In the genomic region with DNA sequence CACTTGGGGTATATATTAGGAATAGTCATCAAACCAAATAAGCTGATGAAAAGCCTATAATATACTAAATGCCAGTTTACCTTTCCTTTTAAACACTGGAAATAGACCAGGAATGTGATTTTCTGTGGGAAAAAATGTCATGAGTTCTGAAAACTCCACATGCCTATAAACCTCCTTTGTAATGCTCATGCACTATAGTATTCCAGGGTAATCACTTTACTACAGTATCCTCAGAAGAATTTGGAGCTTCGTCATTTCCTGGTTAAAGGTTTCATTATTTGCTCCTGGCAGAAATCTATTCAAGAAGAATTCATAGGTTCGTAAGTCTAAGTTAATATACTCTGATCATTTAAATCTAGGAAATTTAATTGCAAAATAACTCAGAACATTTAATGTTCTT, we compare ENCODE assay signal across 16 cellular contexts.
A peak's percentile ranks its signal among the peaks of the same experiment; 100 is the strongest.
DNase-seq lines count a peak whose midpoint lies in the region; ATAC-seq, FAIRE-seq and TF ChIP-seq lines count a peak whose summit lies in the region.
"Had no signal": no experiment of that assay in that cellular context is flagged by ENCODE, and none has a peak within 500 bp of the region (broad histone marks: within the 10 kb centered on the region; RNA-seq: fewer than 3 reads in every experiment).

No MANE protein-coding gene starts in this region.

- H3K27ac Mint-ChIP-seq in GM23338 (peak overlapping the region; percentile 90), WTC11 (peak overlapping the region; percentile 85), T-helper 17 cell (no peak overlapping the region)
- H3K27ac Mint-ChIP-seq: CD14-positive monocyte; CD8-positive, alpha-beta T cell; IgD-negative memory B cell had no signal

- no peak overlapping the region for H4K91ac ChIP-seq in H1 (replicated peaks; ENCODE audit: insufficient read length, low read length)

- 76% methylated on average over 2 of the region's 2 CpGs; no CpG with 5 or more reads in 1 of the 2 experiments for WGBS in H1 (ENCODE audit: extremely low coverage in 1 of 2, insufficient coverage in 1 of 2, insufficient read length in 1 of 2, insufficient replicate concordance in 2 of 2, low coverage in 1 of 2, low lambda C conversion rate in 2 of 2, missing lambda C conversion rate in 1 of 2), 2 experiments
- WGBS in mesodermal cell (ENCODE audit: insufficient coverage in 2 of 2), 2 experiments: no CpG with 5 or more reads among the region's 2 CpGs

- TF ChIP-seq CTCF in GM23338 (conservative IDR thresholded peaks at IDR 0.05; ENCODE audit: low read depth in 2 of 2) (no peak), WTC11 (IDR thresholded peaks at IDR 0.05) (no peak), H1 (IDR thresholded peaks at IDR 0.05; ENCODE audit: control extremely low read depth in 1 of 3, insufficient read depth in 1 of 3, low read depth in 1 of 3, low read length in 3 of 3) (no peak)

- H2BK20ac ChIP-seq in H1 (ENCODE audit: low read length): no peak overlapping the region

- H3K56ac ChIP-seq in H1 (replicated peaks; ENCODE audit: insufficient read length, low read depth, low read length): no peak overlapping the region

- no peak overlapping the region for H3K18ac ChIP-seq in H1 (ENCODE audit: extremely low read depth, low read length)

- POLR2A ChIA-PET in WTC11 (lab: Charles Lee): no interaction called here
- POLR2A ChIA-PET in H1 (lab: Charles Lee; ENCODE audit: partially characterized antibody): no interaction called here

- no peak overlapping the region for H4K5ac ChIP-seq in H1 (ENCODE audit: insufficient read length, low read depth, low read length)

- H2AK5ac ChIP-seq in H1 (ENCODE audit: low read depth, low read length): no peak overlapping the region

- FAIRE-seq in H1 (lab: Jason Lieb, UNC): no peak
- FAIRE-seq: GM12892 had no signal

- H2AFZ ChIP-seq in GM23338 (no peak overlapping the region), H1 (ENCODE audit: low read length) (no peak overlapping the region)

- H3K9ac ChIP-seq in H1 (replicated peaks in 1 of 4; ENCODE audit: extremely low read depth in 1 of 4, low read depth in 3 of 4, low read length in 3 of 4): no peak overlapping the region

- H3K9me3 ChIP-seq in H1 (ENCODE audit: insufficient read depth in 2 of 2, low read depth in 1 of 2, low read length in 1 of 2) (no peaks in the 10 kb centered on the region), mesodermal cell (ENCODE audit: control insufficient read depth, low read length) (no peaks in the 10 kb centered on the region), T-helper 17 cell (ENCODE audit: control insufficient read depth, low read length, poor library complexity, severe bottlenecking) (no peaks in the 10 kb centered on the region)

- no peaks in the 10 kb centered on the region for H3K23me2 ChIP-seq in H1 (ENCODE audit: low read depth, low read length)

- no peaks in the 10 kb centered on the region for H3K9me2 ChIP-seq in GM23338 (ENCODE audit: insufficient read depth)

- no peak for TF ChIP-seq POLR2A in H1 (IDR thresholded peaks at IDR 0.05; ENCODE audit: control extremely low read depth in 1 of 2, low read depth in 2 of 2, low read length in 2 of 2)

- no peak overlapping the region for H2BK120ac ChIP-seq in H1 (replicated peaks; ENCODE audit: low read depth, low read length)

- H2BK15ac ChIP-seq in H1 (ENCODE audit: low read length): no peak overlapping the region

- H3K4me1 ChIP-seq in GM23338 (ENCODE audit: insufficient read depth): 0 out of 2 replicates have a peak, but pooled peaks cover 5% of the 10 kb centered on the region
- H3K4me1 ChIP-seq in H1 (replicated peaks in 1 of 4; ENCODE audit: control insufficient read depth in 3 of 4, insufficient read depth in 4 of 4, low read length in 3 of 4): peaks cover 0 to 3% (median 1%) of the 10 kb centered on the region in 4 experiments; a peak in 2 of 7 replicates
- peaks cover 11% of the 10 kb centered on the region for H3K4me1 ChIP-seq in mesodermal cell (ENCODE audit: control insufficient read depth, insufficient read depth, low read length, poor library complexity, severe bottlenecking)

- no peak for TF ChIP-seq EP300 in H1 (IDR thresholded peaks at IDR 0.05; ENCODE audit: borderline replicate concordance in 1 of 2, low read depth in 2 of 2, low read length in 2 of 2)

- H3K9me3 Mint-ChIP-seq in GM23338 (no peaks in the 10 kb centered on the region), WTC11 (no peaks in the 10 kb centered on the region)
- H3K9me3 Mint-ChIP-seq: CD8-positive, alpha-beta T cell had no signal

- H3K79me1 ChIP-seq in H1 (ENCODE audit: low read depth, low read length): no peaks in the 10 kb centered on the region

- H3K36me3 Mint-ChIP-seq in GM23338 (ENCODE audit: low read depth) (no peaks in the 10 kb centered on the region), WTC11 (no peaks in the 10 kb centered on the region), T-helper 17 cell (ENCODE audit: low read depth) (no peaks in the 10 kb centered on the region)
- H3K36me3 Mint-ChIP-seq: CD14-positive monocyte; CD8-positive, alpha-beta T cell; IgD-negative memory B cell had no signal

- CTCF ChIA-PET in WTC11 (lab: Charles Lee) (interaction anchor here (1.3 kb wide), 1 partner anchor 19 kb away, joined by 5 read pairs; no protein-coding TSS in a partner anchor), H1 (lab: Charles Lee; ENCODE audit: partially characterized antibody) (interaction anchor here (0.8 to 1.5 kb wide), 2 partner anchors 15 to 17 kb away, joined by 3 read pairs; no protein-coding TSS in a partner anchor)

- H3K4me2 ChIP-seq in GM23338 (no peak overlapping the region), H1 (ENCODE audit: insufficient read depth in 1 of 2, low read depth in 2 of 2, low read length in 2 of 2) (no peak overlapping the region)

- H4K20me1 ChIP-seq in GM23338 (replicated peaks; ENCODE audit: insufficient read depth) (no peaks in the 10 kb centered on the region), H1 (replicated peaks in 1 of 2; ENCODE audit: control insufficient read depth in 1 of 2, insufficient read depth in 2 of 2, low read length in 2 of 2) (no peaks in the 10 kb centered on the region)

- H3K23ac ChIP-seq in H1 (ENCODE audit: insufficient read length): no peak overlapping the region

- no peaks in the 10 kb centered on the region for H3K79me2 ChIP-seq in GM23338 (replicated peaks; ENCODE audit: insufficient read depth)
- no peaks in the 10 kb centered on the region for H3K79me2 ChIP-seq in H1 (ENCODE audit: control insufficient read depth in 1 of 2, insufficient read depth in 2 of 2, low read length in 2 of 2)

- no peaks in the 10 kb centered on the region for H3K27me3 ChIP-seq in GM23338 (ENCODE audit: insufficient read depth)
- H3K27me3 ChIP-seq in H1 (replicated peaks in 1 of 4; ENCODE audit: control insufficient read depth in 3 of 4, extremely low read depth in 1 of 4, insufficient read depth in 3 of 4, low read length in 3 of 4): no peaks in the 10 kb centered on the region

- no peak overlapping the region for H4K8ac ChIP-seq in H1 (ENCODE audit: extremely low read depth, insufficient read depth, low read length)

- H3K36me3 ChIP-seq in GM23338 (ENCODE audit: insufficient read depth) (no peaks in the 10 kb centered on the region), H1 (ENCODE audit: control insufficient read depth in 2 of 4, insufficient read depth in 4 of 4, low read length in 3 of 4) (no peaks in the 10 kb centered on the region), mesodermal cell (ENCODE audit: control insufficient read depth, insufficient read depth, low read length) (no peaks in the 10 kb centered on the region)

- H3K4me1 Mint-ChIP-seq in GM23338 (peaks cover 13% of the 10 kb centered on the region; the same call in 2 of the 3 replicates), WTC11 (peaks cover 14% of the 10 kb centered on the region), T-helper 17 cell (no peaks in the 10 kb centered on the region)
- H3K4me1 Mint-ChIP-seq: CD14-positive monocyte, IgD-negative memory B cell had no signal

- no peak for TF ChIP-seq RAD21 in H1 (IDR thresholded peaks at IDR 0.05 in 1 of 2, conservative IDR thresholded peaks at IDR 0.05 in 1 of 2; ENCODE audit: low read depth in 2 of 2, low read length in 2 of 2)

- DNase-seq in GM23338 (ENCODE audit: low spot score): peak; percentile 61
- no peak for DNase-seq in WTC11 (ENCODE audit: low spot score)
- no peak for DNase-seq in H1 (ENCODE audit: low read depth in 1 of 2, low spot score in 2 of 2)
- DNase-seq in OCI-M2 (lab: John Stamatoyannopoulos, UW; ENCODE audit: unreplicated experiment): no peak
- DNase-seq in D341Med (ENCODE audit: low spot score): no peak
- DNase-seq in T-helper 17 cell: no peak
- DNase-seq: CD8-positive, alpha-beta T cell; COR-L47; DND-41; GDM1 had no signal

- peak overlapping the region; percentile 11 for H3K27ac ChIP-seq in GM23338 (ENCODE audit: low read depth)
- H3K27ac ChIP-seq in H1 (ENCODE audit: low read depth, low read length): no peak overlapping the region
- H3K27ac ChIP-seq in mesodermal cell (ENCODE audit: low read depth, low read length, severe bottlenecking): peak overlapping the region; percentile 23
- H3K27ac ChIP-seq: 22Rv1 had no signal

- no peak overlapping the region for H3K4me3 ChIP-seq in GM23338
- H3K4me3 ChIP-seq in H1 (ENCODE audit: extremely low read depth in 1 of 4, insufficient read depth in 2 of 4, low read depth in 3 of 4, low read length in 4 of 4): no peak overlapping the region
- no peak overlapping the region for H3K4me3 ChIP-seq in mesodermal cell (ENCODE audit: extremely low read depth, insufficient read depth, low read length, poor library complexity, severe bottlenecking)

- H3K4ac ChIP-seq in H1 (replicated peaks; ENCODE audit: insufficient read length, low read depth, low read length): no peak overlapping the region

- H2BK12ac ChIP-seq in H1 (ENCODE audit: low read depth, low read length): no peak overlapping the region

- ATAC-seq in GM23338 (peak; percentile 68), WTC11 (peak; percentile 80), HG03571 (IDR thresholded peaks at IDR 0.05; ENCODE audit: unreplicated experiment) (no peak), T-helper 17 cell (no peak)
- ATAC-seq: CD8-positive, alpha-beta T cell had no signal

- H3K4me3 Mint-ChIP-seq in GM23338: no peak overlapping the region
- no peak overlapping the region for H3K4me3 Mint-ChIP-seq in WTC11
- H3K4me3 Mint-ChIP-seq in T-helper 17 cell: no peak overlapping the region
- H3K4me3 Mint-ChIP-seq: CD14-positive monocyte; CD8-positive, alpha-beta T cell; IgD-negative memory B cell had no signal

- no peaks in the 10 kb centered on the region for H3K27me3 Mint-ChIP-seq in GM23338 (ENCODE audit: insufficient read depth, low read depth, poor library complexity)
- no peaks in the 10 kb centered on the region for H3K27me3 Mint-ChIP-seq in WTC11 (ENCODE audit: low read depth)
- peaks cover 9% of the 10 kb centered on the region for H3K27me3 Mint-ChIP-seq in T-helper 17 cell

- no peak overlapping the region for H3K14ac ChIP-seq in H1 (ENCODE audit: insufficient read length)

- H3F3A ChIP-seq in GM23338 (replicated peaks; ENCODE audit: low read depth): no peaks in the 10 kb centered on the region

- no peak overlapping the region for H2BK5ac ChIP-seq in H1 (ENCODE audit: low read depth, low read length)

TF ChIP-seq in GM23338, 12 proteins besides CTCF, POLR2A, EP300 and RAD21 (continues in another document):
- TF ChIP-seq CREB1 (CRISPR knock-in tag; IDR thresholded peaks at IDR 0.05; ENCODE audit: low read depth): no peak

TF ChIP-seq in WTC11, 78 proteins besides CTCF, POLR2A, EP300 and RAD21 (continues in another document):
- no peak for TF ChIP-seq ZNF121 (CRISPR knock-in tag; IDR thresholded peaks at IDR 0.05)

TF ChIP-seq in H1, 55 proteins besides CTCF, POLR2A, EP300 and RAD21 (continues in another document):
- TF ChIP-seq BCL11A (IDR thresholded peaks at IDR 0.05; ENCODE audit: low read depth in 2 of 2, low read length in 2 of 2): no peak

Comparison
In these comparisons a context has a peak if more than half of its experiments do, and no peak if none do; other contexts are left out.
1. ATAC-seq: peak in GM23338 (single experiment) and WTC11 (single experiment); none in HG03571 (single experiment) and T-helper 17 cell (single experiment).